25 cellular contexts compared by ENCODE assay signal in genomic region chr2:51108794-51109193, GRCh38.
"Had no signal": no experiment of that assay in that cellular context is flagged by ENCODE, and none has a peak within 500 bp of the region (broad histone marks: within the 10 kb centered on the region; RNA-seq: fewer than 3 reads in every experiment).

No MANE protein-coding gene starts in this region.

- FAIRE-seq: colon, endothelial cell of umbilical vein, islet of Langerhans, keratinocyte had no signal

- H3K4me3 ChIP-seq: coronary artery, dorsolateral prefrontal cortex, esophagus squamous epithelium, gastrocnemius medialis, heart right ventricle, left lung, lower lobe of right lung, mucosa of descending colon had no signal

- DNase-seq: dermis blood vessel endothelial cell; dorsolateral prefrontal cortex; effector CD4-positive, alpha-beta T cell; effector memory CD4-positive, alpha-beta T cell; esophagus squamous epithelium; foreskin fibroblast; foreskin melanocyte; gastrocnemius medialis; glutamatergic neuron; head of caudate nucleus; heart right ventricle; hippocampal formation; left cardiac atrium; left lung; left ventricle myocardium superior; lower lobe of right lung; mesenchymal stem cell; mucosa of descending colon; naive B cell had no signal

- H3K4me1 ChIP-seq: esophagus squamous epithelium, gastrocnemius medialis, heart right ventricle, left lung, lower lobe of right lung had no signal

- H3K9me3 ChIP-seq: esophagus squamous epithelium, gastrocnemius medialis, heart right ventricle, left lung, lower lobe of right lung, mucosa of descending colon had no signal

- ATAC-seq: esophagus mucosa, gastrocnemius medialis, heart right ventricle, left cardiac atrium, left lung, left ventricle myocardium superior, lower lobe of right lung, mucosa of descending colon had no signal

- H3K27ac ChIP-seq: coronary artery, dorsolateral prefrontal cortex, esophagus squamous epithelium, gastrocnemius medialis, heart right ventricle, left lung, lower lobe of right lung had no signal

- H3K27me3 ChIP-seq: esophagus squamous epithelium, gastrocnemius medialis, heart right ventricle, left lung had no signal

- H3K36me3 ChIP-seq: esophagus squamous epithelium, gastrocnemius medialis, heart right ventricle, left lung, lower lobe of right lung had no signal
